Comparison of ENCODE assay signal across 9 cellular contexts in the genomic region with DNA sequence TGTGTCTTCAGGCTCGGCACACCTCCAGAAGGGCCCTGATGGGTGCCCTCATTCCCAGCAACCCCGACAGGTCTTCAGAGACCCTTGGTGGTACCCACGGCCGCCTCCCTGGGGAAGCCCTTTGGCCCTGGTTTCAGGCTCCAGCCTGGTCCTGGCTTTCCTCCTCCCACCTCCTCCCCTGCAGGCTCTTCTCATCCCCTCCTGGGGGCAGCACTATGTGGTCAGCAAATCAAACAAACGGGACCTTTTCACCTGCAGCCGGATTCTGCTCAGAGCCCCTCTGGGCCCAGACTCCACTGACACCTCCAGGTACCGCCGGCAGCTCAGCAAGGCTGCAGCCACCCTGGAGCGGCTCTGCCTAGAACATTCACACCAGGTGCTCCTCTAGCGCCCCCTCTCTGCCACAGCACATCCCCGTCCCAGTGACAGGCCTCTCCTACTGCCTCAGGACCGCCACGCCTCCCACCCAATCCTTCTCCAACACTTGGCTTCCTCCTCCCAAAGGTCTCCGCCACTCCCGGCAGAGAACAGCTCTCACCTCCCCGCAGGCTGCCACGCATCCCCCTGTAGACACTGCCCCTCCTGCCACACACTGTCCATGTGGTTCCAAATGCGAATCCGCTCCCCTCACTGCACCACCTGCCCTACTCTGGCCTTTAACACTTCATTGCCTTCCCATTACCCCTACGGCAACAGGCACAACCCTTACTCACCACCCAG. TPM values are rescaled to one million over a fixed set of nuclear protein-coding genes. Genes with fewer than 3 reads are reported as not detected.
DNase-seq lines count a peak whose midpoint lies in the region; ATAC-seq and TF ChIP-seq lines count a peak whose summit lies in the region.
"Had no signal": no experiment of that assay in that cellular context is flagged by ENCODE, and none has a peak within 500 bp of the region (broad histone marks: within the 10 kb centered on the region; RNA-seq: fewer than 3 reads in every experiment).

No MANE protein-coding gene starts in this region.

- DNase-seq in CD8-positive, alpha-beta T cell: peak in 2 of 7 experiments; percentile 39 to 62
- DNase-seq in HFF-Myc (ENCODE audit: extremely low read depth, low read depth) (no peak), T-helper 9 cell (peak; percentile 31), fibroblast of mammary gland (ENCODE audit: low read depth) (peak; percentile 48), sigmoid colon (no peak)
- DNase-seq in central memory CD4-positive, alpha-beta T cell: no peak
- DNase-seq in effector CD4-positive, alpha-beta T cell: no peak

- H3K27me3 Mint-ChIP-seq in CD8-positive, alpha-beta T cell (ENCODE audit: low read depth): no peaks in the 10 kb centered on the region

- H3K27ac ChIP-seq in CD8-positive, alpha-beta T cell (ENCODE audit: low read depth, low read length): no peak overlapping the region
- H3K27ac ChIP-seq in sigmoid colon: no peak overlapping the region

- WGBS in sigmoid colon, 2 donors: 80 to 84% methylated on average over 20 of the region's 20 CpGs

- no peaks in the 10 kb centered on the region for H3K9me3 ChIP-seq in CD8-positive, alpha-beta T cell (ENCODE audit: low read length)
- H3K9me3 ChIP-seq in sigmoid colon: no peaks in the 10 kb centered on the region

- no peak for TF ChIP-seq POLR2A in sigmoid colon (IDR thresholded peaks at IDR 0.05)

- H3K27ac Mint-ChIP-seq in CD8-positive, alpha-beta T cell: peak overlapping the region; percentile 69

- CTCF ChIA-PET in CD8-positive, alpha-beta T cell (lab: Charles Lee): interaction anchor here (0.7 to 3.6 kb wide), 11 partner anchors 11 to 144 kb away, joined by 3 to 22 read pairs (median 10); partner anchors contain the start of genes PAM16 and VASN

- no peaks in the 10 kb centered on the region for H3K27me3 ChIP-seq in CD8-positive, alpha-beta T cell (ENCODE audit: insufficient read depth, low read length)
- no peaks in the 10 kb centered on the region for H3K27me3 ChIP-seq in sigmoid colon

- POLR2A ChIA-PET in CD8-positive, alpha-beta T cell (lab: Charles Lee): interaction anchor here (0.5 to 3.0 kb wide), 2 partner anchors 10 to 38 kb away, joined by 5 to 11 read pairs; no protein-coding TSS in a partner anchor

- peaks cover 19% of the 10 kb centered on the region for H3K4me1 Mint-ChIP-seq in CD8-positive, alpha-beta T cell (ENCODE audit: low read depth)

- no peaks in the 10 kb centered on the region for H3K9me3 Mint-ChIP-seq in CD8-positive, alpha-beta T cell

- no peak overlapping the region for H3K4me3 Mint-ChIP-seq in CD8-positive, alpha-beta T cell

- intact Hi-C loops in CD8-positive, alpha-beta T cell (cut with DNase I, micrococcal nuclease): no loop called here
- intact Hi-C loops in sigmoid colon (cut with DNase I): loop anchor here (5.0 kb wide), 1 partner anchor 117 kb away; no protein-coding TSS in a partner anchor

- peaks cover 68% of the 10 kb centered on the region for H3K36me3 ChIP-seq in CD8-positive, alpha-beta T cell (ENCODE audit: insufficient read depth, low read length)
- peaks cover 0 to 71% (median 19%) of the 10 kb centered on the region in 4 donors for H3K36me3 ChIP-seq in sigmoid colon

- peak; percentile 40 for ATAC-seq in CD8-positive, alpha-beta T cell
- ATAC-seq in GM19452 (IDR thresholded peaks at IDR 0.05; ENCODE audit: unreplicated experiment): no peak

- no peaks in the 10 kb centered on the region for H3K4me1 ChIP-seq in CD8-positive, alpha-beta T cell (ENCODE audit: insufficient read depth, low read length)
- H3K4me1 ChIP-seq in sigmoid colon: peaks cover 0 to 19% (median 11%) of the 10 kb centered on the region in 4 donors

- TF ChIP-seq EP300 in sigmoid colon (IDR thresholded peaks at IDR 0.05): no peak

- TF ChIP-seq CTCF in CD8-positive, alpha-beta T cell (IDR thresholded peaks at IDR 0.05): peak; percentile 49
- TF ChIP-seq CTCF in HFF-Myc (IDR thresholded peaks at IDR 0.05; ENCODE audit: low read depth, low read length, missing control alignments): peak; percentile 87
- peak; percentile 68 for TF ChIP-seq CTCF in fibroblast of mammary gland (conservative IDR thresholded peaks at IDR 0.05; ENCODE audit: control insufficient read depth, insufficient read depth, low read depth, low read length)
- TF ChIP-seq CTCF in sigmoid colon (IDR thresholded peaks at IDR 0.05): peak in 3 of 4 experiments; percentile 35 to 37 (median 37)

- peaks cover 76% of the 10 kb centered on the region for H3K36me3 Mint-ChIP-seq in CD8-positive, alpha-beta T cell

- no peak overlapping the region for H3K4me3 ChIP-seq in CD8-positive, alpha-beta T cell (ENCODE audit: low read depth, low read length)
- H3K4me3 ChIP-seq in HFF-Myc (replicated peaks; ENCODE audit: low read depth, low read length) (no peak overlapping the region), fibroblast of mammary gland (ENCODE audit: control insufficient read depth, low read depth, low read length) (no peak overlapping the region), sigmoid colon (no peak overlapping the region)
- H3K4me3 ChIP-seq: lung had no signal

RNA-seq across cellular contexts. Expression of gene CORO7, which starts 12.0 kb away (rescaled TPM):
- 100 to 1,000 TPM; 950 to 991 TPM for total RNA-seq in CD8-positive, alpha-beta T cell
- total RNA-seq in sigmoid colon: 10 to 100 TPM; 10.0 to 34.6 (median 19.1) TPM
- 10 to 100 TPM; 10.8 to 43.4 (median 12.5) TPM for polyA plus RNA-seq in sigmoid colon

RNA-seq across cellular contexts. Expression of gene DNAJA3, which starts 21.3 kb away (rescaled TPM):
- total RNA-seq in CD8-positive, alpha-beta T cell: 10 to 100 TPM; 13.8 to 17.4 TPM
- total RNA-seq in sigmoid colon: 10 to 100 TPM; 41.3 to 47.4 (median 44.4) TPM
- 10 to 100 TPM; 28.2 to 53.3 (median 35.6) TPM for polyA plus RNA-seq in sigmoid colon

RNA-seq across cellular contexts. Expression of gene VASN, which starts 32.8 kb away (rescaled TPM):
- under 1 TPM; 0.57 to 0.83 TPM for total RNA-seq in CD8-positive, alpha-beta T cell
- total RNA-seq in sigmoid colon: 10 to 100 TPM in 1 of 4 donors, 1 to 10 TPM in 3; 7.1 to 10.2 (median 8.3) TPM
- 1 to 10 TPM in 2 of 3 donors, under 1 TPM in 1; 0.46 to 4.2 (median 2.4) TPM for polyA plus RNA-seq in sigmoid colon

RNA-seq across cellular contexts. Expression of gene PAM16, which starts 53.3 kb away (rescaled TPM):
- total RNA-seq in CD8-positive, alpha-beta T cell: 10 to 100 TPM; 30.9 to 31.4 TPM
- total RNA-seq in sigmoid colon: 10 to 100 TPM; 36.7 to 52.7 (median 43.6) TPM
- polyA plus RNA-seq in sigmoid colon: 10 to 100 TPM; 36.0 to 57.0 (median 49.0) TPM

Comparison
In these comparisons a context has a peak if more than half of its experiments do, and no peak if none do; other contexts are left out.
1. DNase-seq: peak in T-helper 9 cell (single experiment) and fibroblast of mammary gland (single experiment); none in HFF-Myc (single experiment), sigmoid colon (single experiment), central memory CD4-positive, alpha-beta T cell (single experiment) and effector CD4-positive, alpha-beta T cell (single experiment).
2. CTCF ChIP-seq: peak in every context shown above with its lines; median percentile 87 in HFF-Myc; 68 in fibroblast of mammary gland; 49 in CD8-positive, alpha-beta T cell; 37 in sigmoid colon.
3. RNA of gene CORO7, which starts 12.0 kb away (total RNA-seq): 950 to 991 TPM in CD8-positive, alpha-beta T cell; 10.0 to 34.6 TPM in sigmoid colon; every median in the first group is over 10 times any median in the second.
4. RNA of gene VASN, which starts 32.8 kb away (total RNA-seq): 7.1 to 10.2 TPM in sigmoid colon; 0.57 to 0.83 TPM in CD8-positive, alpha-beta T cell; every median in the first group is over 4 times any median in the second.